In the genomic region with DNA sequence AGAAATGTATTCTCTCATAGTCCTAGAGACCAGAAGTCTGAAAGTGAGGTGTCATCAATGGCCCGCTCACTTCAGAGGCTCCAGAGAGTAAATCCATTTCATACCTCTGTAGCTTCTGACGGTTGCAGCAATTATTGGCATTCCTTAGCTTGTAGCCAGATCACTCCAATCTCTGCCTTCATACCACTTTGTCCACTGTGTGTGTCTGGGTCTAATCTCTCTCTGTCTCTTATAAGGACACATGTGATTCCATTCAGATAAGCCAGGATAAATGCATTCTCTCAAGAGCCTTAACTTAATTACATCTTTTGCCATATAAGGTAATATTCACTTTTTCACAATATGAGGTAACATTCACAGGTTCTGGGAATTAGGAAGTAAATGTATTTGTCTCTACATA, we compare ENCODE assay signal across 10 cellular contexts.
"Had no signal": no experiment of that assay in that cellular context is flagged by ENCODE, and none has a peak within 500 bp of the region (broad histone marks: within the 10 kb centered on the region; RNA-seq: fewer than 3 reads in every experiment).

No MANE protein-coding gene starts in this region.

- H3K9ac ChIP-seq: GM23248 had no signal

- H3K4me3 Mint-ChIP-seq: HFFc6, IgD-negative memory B cell had no signal

- ATAC-seq: HCT116, HepG2 had no signal

- H3K4me1 ChIP-seq: HAP-1 had no signal

- H3K36me3 Mint-ChIP-seq: IgD-negative memory B cell had no signal

- H3K36me3 ChIP-seq: HAP-1 had no signal

- H3K27me3 Mint-ChIP-seq: IgD-negative memory B cell had no signal

- H3K4me3 ChIP-seq: GM23248, HAP-1 had no signal

- H3K9me3 ChIP-seq: HAP-1 had no signal

- H3K27ac ChIP-seq: GM23248, HL-60 had no signal

- H2AFZ ChIP-seq: GM23248 had no signal

- H3K4me1 Mint-ChIP-seq: IgD-negative memory B cell had no signal

- H3K27ac Mint-ChIP-seq: HFFc6, IgD-negative memory B cell had no signal

- DNase-seq: GM23248, GOT3, H7, HFFc6, KBM-7 had no signal
